In the genomic region with DNA sequence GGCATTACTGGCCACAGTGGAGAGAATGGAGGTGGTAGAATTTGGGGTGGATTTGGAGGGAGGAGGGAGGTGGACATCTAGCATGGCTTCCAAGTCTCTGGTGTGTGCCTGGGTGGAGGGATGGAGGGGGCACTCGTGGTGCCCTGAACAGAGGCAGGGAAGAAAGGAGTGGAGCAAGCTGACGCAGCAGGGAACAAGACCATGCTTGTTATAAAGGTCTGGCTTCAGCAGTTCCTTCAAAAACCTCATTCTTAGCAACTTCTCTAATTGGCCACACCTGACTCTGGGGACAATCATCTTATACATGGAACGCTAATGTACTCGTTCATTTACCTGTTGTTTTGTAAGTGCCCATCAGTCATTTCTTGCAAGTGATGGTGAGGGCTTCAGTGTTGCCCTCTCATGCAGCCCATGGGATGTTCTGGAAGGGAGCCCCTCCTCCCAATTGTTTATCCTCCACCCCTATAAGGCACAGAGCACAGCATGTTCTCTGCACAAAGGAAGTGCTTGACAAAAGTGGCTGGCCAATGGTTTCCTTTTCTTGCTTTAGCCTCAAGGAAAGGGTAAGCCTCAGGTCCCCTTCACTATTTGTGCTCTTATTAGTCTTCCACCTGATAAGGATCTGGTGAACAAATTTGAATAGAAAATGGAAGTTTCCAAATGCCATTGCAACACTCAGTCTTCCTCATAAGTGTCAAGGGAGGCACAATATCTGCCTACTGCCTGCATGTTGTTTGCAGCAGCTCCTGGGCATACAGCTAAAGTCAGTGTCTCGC, we compare ENCODE assay signal across 11 cellular contexts. TPM values are rescaled to one million over a fixed set of nuclear protein-coding genes. Genes with fewer than 3 reads are reported as not detected.
DNase-seq lines count a peak whose midpoint lies in the region; ATAC-seq and TF ChIP-seq lines count a peak whose summit lies in the region.
"Had no signal": no experiment of that assay in that cellular context is flagged by ENCODE, and none has a peak within 500 bp of the region (broad histone marks: within the 10 kb centered on the region; RNA-seq: fewer than 3 reads in every experiment).

No MANE protein-coding gene starts in this region.

- no peak overlapping the region for H3K4me3 ChIP-seq in BLaER1
- H3K4me3 ChIP-seq in NB4 (ENCODE audit: low read depth, low read length): peak overlapping the region; percentile 4
- no peak overlapping the region for H3K4me3 ChIP-seq in mucosa of rectum (ENCODE audit: low read length in 2 of 2)

- H3K9ac ChIP-seq in BLaER1 (no peak overlapping the region), mucosa of rectum (ENCODE audit: low read depth in 1 of 2, low read length in 2 of 2) (no peak overlapping the region)

- peak overlapping the region; percentile 71 for H3K4me2 ChIP-seq in BLaER1

- TF ChIP-seq POLR2A in NB4 (IDR thresholded peaks at IDR 0.05; ENCODE audit: extremely low read depth, insufficient read length): no peak

- H3K4me1 ChIP-seq in BLaER1 (peaks cover 49% of the 10 kb centered on the region), mucosa of rectum (ENCODE audit: control insufficient read depth in 2 of 2, insufficient read depth in 2 of 2, low read length in 2 of 2) (peaks cover 2 to 15% of the 10 kb centered on the region in 2 donors)

- ATAC-seq in GM19324 (IDR thresholded peaks at IDR 0.05; ENCODE audit: low FRiP score, unreplicated experiment) (no peak), GM21367 (IDR thresholded peaks at IDR 0.05; ENCODE audit: unreplicated experiment) (no peak)

- H3K27ac ChIP-seq in BLaER1 (peak overlapping the region; percentile 40; the same call in 1 of the 2 replicates), mucosa of rectum (ENCODE audit: low read depth in 2 of 2, low read length in 2 of 2) (peak overlapping the region; percentile 10 to 23)

- H3K36me3 ChIP-seq in BLaER1 (peaks cover 24% of the 10 kb centered on the region), mucosa of rectum (ENCODE audit: control insufficient read depth in 2 of 2, insufficient read depth in 2 of 2, low read length in 2 of 2) (no peaks in the 10 kb centered on the region)

- no peak for TF ChIP-seq CTCF in NB4 (IDR thresholded peaks at IDR 0.05; ENCODE audit: low read depth, low read length)

- H4K20me1 ChIP-seq in BLaER1: peaks cover 33% of the 10 kb centered on the region

- H3K9me3 ChIP-seq in BLaER1 (peaks cover 8% of the 10 kb centered on the region; the same call in 1 of the 2 replicates), mucosa of rectum (ENCODE audit: control insufficient read depth in 2 of 2, low read length in 2 of 2) (no peaks in the 10 kb centered on the region)

- DNase-seq in NB4 (ENCODE audit: low read depth): peak; percentile 91
- peak; percentile 33 for DNase-seq in dermis blood vessel endothelial cell
- no peak for DNase-seq in islet precursor cell
- no peak for DNase-seq in NCI-H526 treated with DMSO at 0.1 percent for 48 hours (lab: John Stamatoyannopoulos, UW)
- DNase-seq: activated CD4-positive, alpha-beta T cell treated with anti-CD3 and anti-CD28 coated beads, Interleukin-2, amount 10 ng/mL, durations not matched to agents 24 days and 14 days; NCI-H2107; RPMI8226 had no signal

- no peaks in the 10 kb centered on the region for H3K27me3 ChIP-seq in BLaER1
- no peaks in the 10 kb centered on the region for H3K27me3 ChIP-seq in mucosa of rectum (ENCODE audit: control insufficient read depth in 2 of 2, insufficient read depth in 2 of 2, low read length in 2 of 2)

RNA-seq across cellular contexts. Expression of gene GFOD1, which starts 39.3 kb away (rescaled TPM):
- total RNA-seq in dermis blood vessel endothelial cell: 40.1 and 41.7 TPM in 2 replicates

Comparison
In these comparisons a context has a peak if more than half of its experiments do, and no peak if none do; other contexts are left out.
1. DNase-seq: peak in NB4 (single experiment) and dermis blood vessel endothelial cell (single experiment); none in islet precursor cell (single experiment) and NCI-H526 treated with DMSO at 0.1 percent for 48 hours (single experiment).